In the genomic region with DNA sequence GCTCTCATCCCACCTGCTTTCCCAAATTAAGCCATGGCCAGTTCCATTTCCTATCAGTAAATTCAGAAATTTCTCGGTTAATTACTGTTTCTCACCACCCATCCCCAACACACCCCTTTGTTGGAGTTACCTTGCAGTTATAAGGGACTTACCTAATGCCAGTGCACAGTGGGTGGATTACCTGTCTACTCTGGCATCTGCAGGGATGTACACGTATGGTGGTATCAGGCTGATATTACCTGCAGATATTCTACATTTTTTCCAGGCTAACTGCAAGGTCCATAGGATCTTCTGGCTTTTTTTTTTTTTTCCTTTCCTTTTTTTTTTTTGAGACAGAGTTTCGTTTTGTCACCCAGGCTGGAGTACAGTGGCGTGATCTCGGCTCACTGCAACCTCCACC, we compare ENCODE assay signal across 7 cellular contexts. TPM values are rescaled to one million over a fixed set of nuclear protein-coding genes. Genes with fewer than 3 reads are reported as not detected.
"Had no signal": no experiment of that assay in that cellular context is flagged by ENCODE, and none has a peak within 500 bp of the region (broad histone marks: within the 10 kb centered on the region; RNA-seq: fewer than 3 reads in every experiment).

No MANE protein-coding gene starts in this region.

- DNase-seq: IMR-90, KBM-7, KG1 had no signal

- H3K27ac ChIP-seq: HL-60 had no signal

- H3K4me3 ChIP-seq: K562 had no signal

RNA-seq across cellular contexts. Expression of a gene that starts 7.9 kb away (rescaled TPM):
- polyA plus RNA-seq: IgD-negative memory B cell had no signal

RNA-seq across cellular contexts. Expression of a gene that starts 10.9 kb away (rescaled TPM):
- polyA plus RNA-seq: HepG2, IMR-90 had no signal
